Comparison of ENCODE assay signal across 8 cellular contexts in the genomic region with DNA sequence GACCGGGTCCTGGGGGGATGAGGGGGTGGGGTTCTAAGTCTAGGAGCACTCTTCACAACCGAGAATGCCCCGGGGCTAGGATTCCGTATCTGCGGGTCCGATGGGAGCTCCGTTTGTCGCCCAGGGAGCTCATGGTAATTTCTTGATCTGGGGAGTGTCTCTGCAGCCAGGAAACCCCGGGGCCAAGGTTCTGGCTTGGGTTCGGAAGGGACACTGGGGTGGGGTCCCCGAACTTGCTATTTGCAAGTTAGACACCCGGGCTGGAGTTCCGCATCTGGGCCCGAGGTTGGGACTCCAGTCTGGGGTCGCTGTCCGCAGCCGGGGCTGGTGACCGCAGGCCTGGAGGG. TPM values are rescaled to one million over a fixed set of nuclear protein-coding genes. Genes with fewer than 3 reads are reported as not detected.
A peak's percentile ranks its signal among the peaks of the same experiment; 100 is the strongest.
DNase-seq lines count a peak whose midpoint lies in the region; ATAC-seq and TF ChIP-seq lines count a peak whose summit lies in the region.

No MANE protein-coding gene starts in this region.

- ATAC-seq in HG02938 (IDR thresholded peaks at IDR 0.05; ENCODE audit: unreplicated experiment) (peak; percentile 16), GM21825 (IDR thresholded peaks at IDR 0.05; ENCODE audit: unreplicated experiment) (no peak), sciatic nerve (no peak)

- DNase-seq in Calu3 (no peak), lower leg skin (ENCODE audit: low spot score in 2 of 2) (no peak), type B pancreatic cell (ENCODE audit: extremely low spot score, unreplicated experiment) (no peak), iPS-NIHi11 (ENCODE audit: low spot score) (no peak), sciatic nerve (ENCODE audit: low spot score) (no peak)

- H3K4me3 Mint-ChIP-seq in Calu3 (ENCODE audit: low read depth, unreplicated experiment) (peak overlapping the region; percentile 78), type B pancreatic cell (peak overlapping the region; percentile 95)

- H3K36me3 Mint-ChIP-seq in Calu3 (ENCODE audit: insufficient read depth, unreplicated experiment) = peaks cover 48% of the 10 kb centered on the region
- H3K36me3 Mint-ChIP-seq in type B pancreatic cell = no peaks in the 10 kb centered on the region

- intact Hi-C loops in Calu3 (cut with micrococcal nuclease; ENCODE audit: unreplicated experiment) = no loop called here
- intact Hi-C loops in lower leg skin (cut with DNase I; ENCODE audit: low total_unique reads) = no loop called here
- intact Hi-C loops in sciatic nerve (cut with DNase I) = no loop called here

- H3K27me3 Mint-ChIP-seq in Calu3 (ENCODE audit: unreplicated experiment) (no peaks in the 10 kb centered on the region), type B pancreatic cell (no peaks in the 10 kb centered on the region)

- 0% methylated on average over 11 of the region's 18 CpGs for WGBS in lower leg skin, 2 donors

- peaks cover 42% of the 10 kb centered on the region for H3K4me1 Mint-ChIP-seq in Calu3 (ENCODE audit: low read depth, unreplicated experiment)
- peaks cover 37% of the 10 kb centered on the region for H3K4me1 Mint-ChIP-seq in type B pancreatic cell (ENCODE audit: unreplicated experiment)

- CTCF ChIA-PET in Calu3 (lab: Charles Lee) = interaction anchor here (0.6 to 6.6 kb wide), 13 partner anchors 9 to 554 kb away, joined by 3 to 33 read pairs (median 8); partner anchors contain the start of gene UBE2V1

- H3K9me3 Mint-ChIP-seq in Calu3 (ENCODE audit: low read depth, unreplicated experiment) = no peaks in the 10 kb centered on the region
- no peaks in the 10 kb centered on the region for H3K9me3 Mint-ChIP-seq in type B pancreatic cell

- TF ChIP-seq CTCF in Calu3 (IDR thresholded peaks at IDR 0.05; ENCODE audit: unreplicated experiment) (no peak), lower leg skin (IDR thresholded peaks at IDR 0.05) (peak in 1 of 3 donors; percentile 8), type B pancreatic cell (conservative IDR thresholded peaks at IDR 0.05) (peak; percentile 15)

- H3K27ac ChIP-seq in angular gyrus (ENCODE audit: low read depth, low read length) = peak overlapping the region; percentile 82

- peak overlapping the region; percentile 83 for H3K27ac Mint-ChIP-seq in Calu3 (ENCODE audit: unreplicated experiment)
- peak overlapping the region; percentile 98 for H3K27ac Mint-ChIP-seq in type B pancreatic cell

- no TSS peak for BruUV-seq in Calu3 (replicated peaks; lab: Mats Ljungman, UMichigan)

- TF ChIP-seq POLR2A in lower leg skin (IDR thresholded peaks at IDR 0.05) = no peak

- peak overlapping the region; percentile 90 for H3K4me3 ChIP-seq in lower leg skin (ENCODE audit: low read depth, poor library complexity, severe bottlenecking)

RNA-seq across cellular contexts. Expression of gene PEDS1, which starts 0.4 kb away (rescaled TPM):
- 36.0 and 37.5 TPM in 2 replicates for total RNA-seq in Calu3 (2022)
- 10 to 100 TPM; 47.3 to 69.3 (median 59.6) TPM for total RNA-seq in lower leg skin
- total RNA-seq in type B pancreatic cell (ENCODE audit: low replicate concordance) = 29.9 and 42.9 TPM in 2 replicates
- total RNA-seq in sciatic nerve = 39.5 TPM

RNA-seq across cellular contexts. Expression of gene CEBPB, which starts 37.5 kb away (rescaled TPM):
- total RNA-seq in Calu3 (2022) (137 and 147 TPM in 2 replicates), lower leg skin (100 to 1,000 TPM; 154 to 221 (median 195) TPM), type B pancreatic cell (ENCODE audit: low replicate concordance) (23.0 and 54.1 TPM in 2 replicates), sciatic nerve (113 TPM)

RNA-seq across cellular contexts. Expression of gene UBE2V1, which starts 40.2 kb away (rescaled TPM):
- total RNA-seq in Calu3 (2022) (212 TPM in 2 replicates), lower leg skin (100 to 1,000 TPM in 1 of 4 donors, 10 to 100 TPM in 3; 50.8 to 105 (median 75.6) TPM), type B pancreatic cell (ENCODE audit: low replicate concordance) (90.5 and 117 TPM in 2 replicates), sciatic nerve (93.4 TPM)
